ENCODE assay signal across 9 cellular contexts in genomic region chr20:1827974-1828785, GRCh38.
DNase-seq lines count a peak whose midpoint lies in the region; ATAC-seq, FAIRE-seq and TF ChIP-seq lines count a peak whose summit lies in the region.
"Had no signal": no experiment of that assay in that cellular context is flagged by ENCODE, and none has a peak within 500 bp of the region (broad histone marks: within the 10 kb centered on the region; RNA-seq: fewer than 3 reads in every experiment).

No MANE protein-coding gene starts in this region.

- peak overlapping the region; percentile 27 to 89 (median 83); a peak in 19 of 22 replicates for H3K4me2 ChIP-seq in BLaER1 treated with 17β-estradiol and CSF1 and Interleukin-3, amounts not matched to agents 10 nM and 100 nM
- peak overlapping the region; percentile 34 for H3K4me2 ChIP-seq in neural progenitor cell

- TF ChIP-seq CTCF in neural progenitor cell (IDR thresholded peaks at IDR 0.05) (no peak), natural killer cell (IDR thresholded peaks at IDR 0.05) (no peak)
- no peak for TF ChIP-seq CTCF in CD4-positive, alpha-beta T cell (IDR thresholded peaks at IDR 0.05)

- DNase-seq in SJCRH30: peak; percentile 29 to 60
- peak; percentile 60 to 67 for DNase-seq in frontal cortex (ENCODE audit: low spot score in 2 of 2)
- DNase-seq in neural progenitor cell (ENCODE audit: low spot score): peak; percentile 57
- DNase-seq in natural killer cell: no peak
- DNase-seq in HEK293T (ENCODE audit: extremely low spot score): no peak
- DNase-seq in CD4-positive, alpha-beta T cell: no peak
- DNase-seq in activated CD4-positive, alpha-beta T cell treated with anti-CD3 and anti-CD28 coated beads, Interleukin-2, amount 50 U/mL, for 4 hours: no peak
- DNase-seq: NCI-H345 had no signal

- peaks cover 37 to 98% (median 72%) of the 10 kb centered on the region in 10 experiments for H3K4me1 ChIP-seq in BLaER1 treated with 17β-estradiol and CSF1 and Interleukin-3, amounts not matched to agents 10 nM and 100 nM
- H3K4me1 ChIP-seq in SJCRH30 (peaks cover 21% of the 10 kb centered on the region), neural progenitor cell (peaks cover 7% of the 10 kb centered on the region)

- H3K9ac ChIP-seq in BLaER1 treated with 17β-estradiol and CSF1 and Interleukin-3, amounts not matched to agents 10 nM and 100 nM: peak overlapping the region in 1 of 11 experiments; percentile 18; a peak in 2 of 22 replicates
- no peak overlapping the region for H3K9ac ChIP-seq in neural progenitor cell

- H3K4me3 Mint-ChIP-seq in neural progenitor cell (no peak overlapping the region), natural killer cell (no peak overlapping the region)
- H3K4me3 Mint-ChIP-seq in CD4-positive, alpha-beta T cell: no peak overlapping the region

- H3K27ac Mint-ChIP-seq in neural progenitor cell (peak overlapping the region; percentile 19), natural killer cell (no peak overlapping the region)
- H3K27ac Mint-ChIP-seq in CD4-positive, alpha-beta T cell: no peak overlapping the region

- no peak for ATAC-seq in natural killer cell
- ATAC-seq in CD4-positive, alpha-beta T cell (ENCODE audit: poor library complexity): no peak

- H3K9me3 Mint-ChIP-seq in neural progenitor cell (peaks cover 7% of the 10 kb centered on the region), natural killer cell (peaks cover 2% of the 10 kb centered on the region in 2 donors)
- peaks cover 11% of the 10 kb centered on the region for H3K9me3 Mint-ChIP-seq in CD4-positive, alpha-beta T cell

- peak; percentile 87 for FAIRE-seq in frontal cortex (lab: Jason Lieb, UNC)

- peaks cover 6% of the 10 kb centered on the region for H3F3A ChIP-seq in neural progenitor cell (ENCODE audit: low read depth)

- H3K36me3 Mint-ChIP-seq in neural progenitor cell (no peaks in the 10 kb centered on the region), natural killer cell (peaks cover 7% of the 10 kb centered on the region)
- H3K36me3 Mint-ChIP-seq in CD4-positive, alpha-beta T cell (ENCODE audit: low read depth): no peaks in the 10 kb centered on the region

- POLR2A ChIA-PET in HEK293T (lab: Yijun Ruan, JAX): no interaction called here
- POLR2A ChIA-PET in CD4-positive, alpha-beta T cell (lab: Charles Lee): no interaction called here

- H4K20me1 ChIP-seq in BLaER1 treated with 17β-estradiol and CSF1 and Interleukin-3, amounts not matched to agents 10 nM and 100 nM: peaks cover 0 to 17% (median 0%) of the 10 kb centered on the region in 11 experiments; a peak in 2 of 22 replicates
- no peaks in the 10 kb centered on the region for H4K20me1 ChIP-seq in neural progenitor cell (ENCODE audit: low read depth)

- H3K36me3 ChIP-seq in BLaER1 treated with 17β-estradiol and CSF1 and Interleukin-3, amounts not matched to agents 10 nM and 100 nM: no peaks in the 10 kb centered on the region
- H3K36me3 ChIP-seq in SJCRH30 (no peaks in the 10 kb centered on the region), neural progenitor cell (no peaks in the 10 kb centered on the region)

- H3K27me3 ChIP-seq in BLaER1 treated with 17β-estradiol and CSF1 and Interleukin-3, amounts not matched to agents 10 nM and 100 nM: peaks cover 0 to 10% (median 0%) of the 10 kb centered on the region in 11 experiments; a peak in 3 of 22 replicates
- no peaks in the 10 kb centered on the region for H3K27me3 ChIP-seq in SJCRH30
- no peaks in the 10 kb centered on the region for H3K27me3 ChIP-seq in neural progenitor cell
- peaks cover 2% of the 10 kb centered on the region for H3K27me3 ChIP-seq in CD4-positive, alpha-beta T cell (ENCODE audit: control insufficient read depth, insufficient read depth, low read length)

- H3K4me1 Mint-ChIP-seq in neural progenitor cell: peaks cover 16% of the 10 kb centered on the region
- no peaks in the 10 kb centered on the region for H3K4me1 Mint-ChIP-seq in natural killer cell
- no peaks in the 10 kb centered on the region for H3K4me1 Mint-ChIP-seq in CD4-positive, alpha-beta T cell (ENCODE audit: low read depth)

- no peaks in the 10 kb centered on the region for H3K79me2 ChIP-seq in neural progenitor cell (ENCODE audit: low read depth)

- CTCF ChIA-PET in HEK293T (lab: Yijun Ruan, JAX): no interaction called here
- CTCF ChIA-PET in CD4-positive, alpha-beta T cell (lab: Charles Lee): no interaction called here

- H2AFZ ChIP-seq in neural progenitor cell (replicated peaks): peak overlapping the region; percentile 90

- H3K27me3 Mint-ChIP-seq in neural progenitor cell (ENCODE audit: insufficient read depth, low read depth): peaks cover 10% of the 10 kb centered on the region
- peaks cover 0 to 3% of the 10 kb centered on the region in 2 donors for H3K27me3 Mint-ChIP-seq in natural killer cell (ENCODE audit: low read depth in 2 of 2)
- peaks cover 28% of the 10 kb centered on the region for H3K27me3 Mint-ChIP-seq in CD4-positive, alpha-beta T cell

- H3K9me3 ChIP-seq in BLaER1 treated with 17β-estradiol and CSF1 and Interleukin-3, amounts not matched to agents 10 nM and 100 nM (replicated peaks in 1 of 11): peaks cover 9 to 20% (median 16%) of the 10 kb centered on the region in 11 experiments
- H3K9me3 ChIP-seq in SJCRH30 (replicated peaks) (no peaks in the 10 kb centered on the region), neural progenitor cell (ENCODE audit: low read depth) (no peaks in the 10 kb centered on the region)
- H3K9me3 ChIP-seq in CD4-positive, alpha-beta T cell (ENCODE audit: control insufficient read depth, low read length): peaks cover 5% of the 10 kb centered on the region

- H3K27ac ChIP-seq in BLaER1 treated with 17β-estradiol and CSF1 and Interleukin-3, amounts not matched to agents 10 nM and 100 nM: peak overlapping the region in 7 of 11 experiments; percentile 26 to 52 (median 43); a peak in 10 of 22 replicates
- H3K27ac ChIP-seq in SJCRH30 (peak overlapping the region; percentile 20; the same call in 1 of the 2 replicates), neural progenitor cell (no peak overlapping the region)
- no peak overlapping the region for H3K27ac ChIP-seq in CD4-positive, alpha-beta T cell (ENCODE audit: low read depth, low read length)

- intact Hi-C loops in natural killer cell (cut with micrococcal nuclease): no loop called here
- intact Hi-C loops in CD4-positive, alpha-beta T cell (cut with DNase I, micrococcal nuclease): no loop called here

- H3K4me3 ChIP-seq in BLaER1 treated with 17β-estradiol and CSF1 and Interleukin-3, amounts not matched to agents 10 nM and 100 nM: no peak overlapping the region
- H3K4me3 ChIP-seq in SJCRH30 (no peak overlapping the region), neural progenitor cell (no peak overlapping the region)

TF ChIP-seq in HEK293T, 16 proteins besides CTCF, POLR2A, EP300 and RAD21:
- no peak for TF ChIP-seq NFRKB (IDR thresholded peaks at IDR 0.05)
- TF ChIP-seq ZNF384 (IDR thresholded peaks at IDR 0.05): no peak
- TF ChIP-seq PKNOX1 (IDR thresholded peaks at IDR 0.05): no peak
- TF ChIP-seq FOXA1 (IDR thresholded peaks at IDR 0.05): no peak
- no peak for TF ChIP-seq L3MBTL2 (conservative IDR thresholded peaks at IDR 0.05)
- no peak for TF ChIP-seq ELF4 (IDR thresholded peaks at IDR 0.05)
- TF ChIP-seq HDGF (IDR thresholded peaks at IDR 0.05; ENCODE audit: borderline replicate concordance): no peak
- TF ChIP-seq ARNT (IDR thresholded peaks at IDR 0.05): no peak
- no peak for TF ChIP-seq SUZ12 (IDR thresholded peaks at IDR 0.05)
- no peak for TF ChIP-seq TARDBP (IDR thresholded peaks at IDR 0.05)
- TF ChIP-seq SP1 (IDR thresholded peaks at IDR 0.05): no peak
- TF ChIP-seq FOXM1 (IDR thresholded peaks at IDR 0.05; ENCODE audit: borderline replicate concordance): no peak
- no peak for TF ChIP-seq FOXK2 (IDR thresholded peaks at IDR 0.05)
- TF ChIP-seq BHLHE40 (IDR thresholded peaks at IDR 0.05; ENCODE audit: borderline replicate concordance): no peak

Comparison
In these comparisons a context has a peak if more than half of its experiments do, and no peak if none do; other contexts are left out.
1. H3K27ac ChIP-seq: peak in BLaER1 treated with 17β-estradiol and CSF1 and Interleukin-3, amounts not matched to agents 10 nM and 100 nM (7 of 11) and SJCRH30 (single experiment); none in neural progenitor cell (single experiment) and CD4-positive, alpha-beta T cell (single experiment).
2. DNase-seq: peak in SJCRH30 (2 of 2), frontal cortex (2 of 2) and neural progenitor cell (single experiment); none in natural killer cell (single experiment), HEK293T (single experiment), CD4-positive, alpha-beta T cell (0 of 10) and activated CD4-positive, alpha-beta T cell treated with anti-CD3 and anti-CD28 coated beads, Interleukin-2, amount 50 U/mL, for 4 hours (0 of 2).